Comparison of ENCODE assay signal across 42 cellular contexts in the genomic region with DNA sequence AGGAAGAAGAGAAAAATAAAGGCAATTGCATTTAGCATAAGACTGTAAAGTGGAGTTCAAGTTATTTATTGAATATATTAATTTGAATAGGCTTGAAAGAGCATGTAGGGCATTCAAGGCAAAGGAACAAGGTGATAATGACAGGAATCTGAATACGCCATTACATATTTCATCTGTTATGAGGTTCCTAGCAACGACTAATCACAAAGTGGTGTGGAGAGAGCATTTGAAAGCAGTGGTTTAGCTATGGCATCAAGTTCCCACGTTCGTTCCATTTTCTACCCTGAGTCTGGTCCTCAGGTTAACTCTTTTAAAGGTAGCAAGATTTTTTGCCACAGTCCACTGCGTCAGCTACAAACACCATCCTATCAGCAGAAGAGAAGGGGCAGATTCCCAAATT. TPM values are rescaled to one million over a fixed set of nuclear protein-coding genes. Genes with fewer than 3 reads are reported as not detected.
"Had no signal": no experiment of that assay in that cellular context is flagged by ENCODE, and none has a peak within 500 bp of the region (broad histone marks: within the 10 kb centered on the region; RNA-seq: fewer than 3 reads in every experiment).

No MANE protein-coding gene starts in this region.

- H3K9me3 Mint-ChIP-seq: activated naive CD4-positive, alpha-beta T cell treated with anti-CD3 and anti-CD28 coated beads, Interleukin-2, amount 50 U/mL, for 24 hours; activated naive CD8-positive, alpha-beta T cell treated with anti-CD3 and anti-CD28 coated beads, Interleukin-2, amount 10 ng/mL, durations not matched to agents 7 days and 5 days; activated T-cell treated with anti-CD3 and anti-CD28 coated beads, Interleukin-2, amount 50 U/mL, for 24 hours; activated T-helper 1 cell treated with anti-CD3 and anti-CD28 coated beads, Interleukin-12 subunit alpha, Interleukin-12 subunit beta, Interleukin-2, Interleukin-4 antibody, amounts not matched to agents 30 ng/mL and 10 ng/mL and 1 ng/mL, durations not matched to agents 14 hours and 24 hours and 36 hours; brain had no signal

- H3K4me1 ChIP-seq: adrenal gland, ascending aorta, body of pancreas, breast epithelium had no signal

- H3K27me3 ChIP-seq: adrenal gland, ascending aorta, body of pancreas, brain microvascular endothelial cell, breast epithelium, cardiac muscle cell had no signal

- H3K27ac ChIP-seq: adrenal gland, ascending aorta, body of pancreas, brain microvascular endothelial cell, breast epithelium, cardiac muscle cell had no signal

- H3K4me3 ChIP-seq: adrenal gland, ascending aorta, body of pancreas, breast epithelium, cardiac muscle cell had no signal

- H3K27me3 Mint-ChIP-seq: activated naive CD4-positive, alpha-beta T cell treated with anti-CD3 and anti-CD28 coated beads, Interleukin-2, amount 10 ng/mL, durations not matched to agents 7 days and 5 days; activated naive CD4-positive, alpha-beta T cell treated with anti-CD3 and anti-CD28 coated beads, Interleukin-2, amount 50 U/mL, for 24 hours; activated naive CD8-positive, alpha-beta T cell; activated naive CD8-positive, alpha-beta T cell treated with anti-CD3 and anti-CD28 coated beads for 36 hours; activated naive CD8-positive, alpha-beta T cell treated with anti-CD3 and anti-CD28 coated beads, Interleukin-2, amount 10 ng/mL, durations not matched to agents 7 days and 5 days; activated naive CD8-positive, alpha-beta T cell treated with anti-CD3 and anti-CD28 coated beads, Interleukin-2, amount 50 U/mL, for 24 hours; activated T-cell treated with anti-CD3 and anti-CD28 coated beads, Interleukin-2, amount 50 U/mL, for 24 hours; activated T-helper 17 cell treated with anti-CD3 and anti-CD28 coated beads, Interleukin-2, amount 50 U/mL, for 72 hours; brain; central memory CD8-positive, alpha-beta T cell had no signal

- H3K27ac Mint-ChIP-seq: activated naive CD4-positive, alpha-beta T cell treated with anti-CD3 and anti-CD28 coated beads for 36 hours; activated naive CD4-positive, alpha-beta T cell treated with anti-CD3 and anti-CD28 coated beads, Interleukin-2, amount 10 ng/mL, durations not matched to agents 7 days and 5 days; activated naive CD4-positive, alpha-beta T cell treated with anti-CD3 and anti-CD28 coated beads, Interleukin-2, amount 50 U/mL, for 24 hours; activated naive CD4-positive, alpha-beta T cell treated with anti-CD3 and anti-CD28 coated beads, Interleukin-2, amount 50 U/mL, for 72 hours; activated naive CD8-positive, alpha-beta T cell; activated naive CD8-positive, alpha-beta T cell treated with anti-CD3 and anti-CD28 coated beads for 36 hours; activated naive CD8-positive, alpha-beta T cell treated with anti-CD3 and anti-CD28 coated beads, Interleukin-2, amount 10 ng/mL, durations not matched to agents 7 days and 5 days; activated naive CD8-positive, alpha-beta T cell treated with anti-CD3 and anti-CD28 coated beads, Interleukin-2, amount 50 U/mL, for 24 hours; activated T-cell treated with anti-CD3 and anti-CD28 coated beads, Interleukin-2, amount 50 U/mL, for 24 hours; activated T-cell treated with anti-CD3 and anti-CD28 coated beads, Interleukin-2, amount 50 U/mL, for 72 hours; activated T-helper 1 cell treated with anti-CD3 and anti-CD28 coated beads, Interleukin-12 subunit alpha, Interleukin-12 subunit beta, Interleukin-2, Interleukin-4 antibody, amounts not matched to agents 30 ng/mL and 10 ng/mL and 1 ng/mL, durations not matched to agents 14 hours and 24 hours and 36 hours; activated T-helper 17 cell treated with anti-CD3 and anti-CD28 coated beads, Interleukin-2, amount 50 U/mL, for 72 hours; activated T-helper 2 cell treated with anti-CD3 and anti-CD28 coated beads, Interferon-gamma antibody, Interleukin-2, Interleukin-4, amounts not matched to agents 10 μg/mL and 5 μg/mL and 100 μg/mL, durations not matched to agents 14 hours and 24 hours and 36 hours had no signal

- H3K4me3 Mint-ChIP-seq: activated naive CD4-positive, alpha-beta T cell treated with anti-CD3 and anti-CD28 coated beads for 36 hours; activated naive CD4-positive, alpha-beta T cell treated with anti-CD3 and anti-CD28 coated beads, Interleukin-2, amount 10 ng/mL, durations not matched to agents 7 days and 5 days; activated naive CD4-positive, alpha-beta T cell treated with anti-CD3 and anti-CD28 coated beads, Interleukin-2, amount 50 U/mL, for 24 hours; activated naive CD8-positive, alpha-beta T cell; activated naive CD8-positive, alpha-beta T cell treated with anti-CD3 and anti-CD28 coated beads for 36 hours; activated naive CD8-positive, alpha-beta T cell treated with anti-CD3 and anti-CD28 coated beads, Interleukin-2, amount 10 ng/mL, durations not matched to agents 7 days and 5 days; activated naive CD8-positive, alpha-beta T cell treated with anti-CD3 and anti-CD28 coated beads, Interleukin-2, amount 50 U/mL, for 24 hours; activated T-cell treated with anti-CD3 and anti-CD28 coated beads, Interleukin-2, amount 50 U/mL, for 24 hours; activated T-cell treated with anti-CD3 and anti-CD28 coated beads, Interleukin-2, amount 50 U/mL, for 4 hours; activated T-cell treated with anti-CD3 and anti-CD28 coated beads, Interleukin-2, amount 50 U/mL, for 72 hours; activated T-helper 1 cell treated with anti-CD3 and anti-CD28 coated beads, Interleukin-12 subunit alpha, Interleukin-12 subunit beta, Interleukin-2, Interleukin-4 antibody, amounts not matched to agents 30 ng/mL and 10 ng/mL and 1 ng/mL, durations not matched to agents 14 hours and 24 hours and 36 hours; activated T-helper 17 cell treated with anti-CD3 and anti-CD28 coated beads, Interleukin-2, amount 50 U/mL, for 72 hours; brain; central memory CD8-positive, alpha-beta T cell had no signal

- FAIRE-seq: astrocyte, bronchial epithelial cell had no signal

- H3K36me3 ChIP-seq: adrenal gland, ascending aorta, brain microvascular endothelial cell, breast epithelium, cardiac muscle cell had no signal

- H3K4me1 Mint-ChIP-seq: activated naive CD4-positive, alpha-beta T cell treated with anti-CD3 and anti-CD28 coated beads, Interleukin-2, amount 10 ng/mL, durations not matched to agents 7 days and 5 days; activated naive CD4-positive, alpha-beta T cell treated with anti-CD3 and anti-CD28 coated beads, Interleukin-2, amount 50 U/mL, for 24 hours; activated naive CD8-positive, alpha-beta T cell treated with anti-CD3 and anti-CD28 coated beads for 36 hours; activated naive CD8-positive, alpha-beta T cell treated with anti-CD3 and anti-CD28 coated beads, Interleukin-2, amount 10 ng/mL, durations not matched to agents 7 days and 5 days; activated naive CD8-positive, alpha-beta T cell treated with anti-CD3 and anti-CD28 coated beads, Interleukin-2, amount 50 U/mL, for 24 hours; activated T-helper 17 cell treated with anti-CD3 and anti-CD28 coated beads, Interleukin-2, amount 50 U/mL, for 72 hours; brain; central memory CD8-positive, alpha-beta T cell had no signal

- DNase-seq: activated effector memory CD4-positive, alpha-beta T cell treated with anti-CD3 and anti-CD28 coated beads, Interleukin-2, amount 50 U/mL, for 16 hours; activated effector memory CD4-positive, alpha-beta T cell treated with Interleukin-2 at 50 U/mL for 16 hours; activated gamma-delta T cell; activated gamma-delta T cell treated with Interleukin-2 at 50 U/mL for 16 hours; activated naive CD4-positive, alpha-beta T cell; activated naive CD4-positive, alpha-beta T cell treated with anti-CD3 and anti-CD28 coated beads for 36 hours; activated naive CD4-positive, alpha-beta T cell treated with anti-CD3 and anti-CD28 coated beads, Interleukin-2, amount 10 ng/mL, durations not matched to agents 7 days and 5 days; activated naive CD4-positive, alpha-beta T cell treated with anti-CD3 and anti-CD28 coated beads, Interleukin-2, amount 50 U/mL, for 16 hours; activated naive CD4-positive, alpha-beta T cell treated with Interleukin-2 at 50 U/mL for 16 hours; activated naive CD8-positive, alpha-beta T cell treated with anti-CD3 and anti-CD28 coated beads for 36 hours; activated naive CD8-positive, alpha-beta T cell treated with anti-CD3 and anti-CD28 coated beads, Interleukin-2, amount 10 ng/mL, durations not matched to agents 7 days and 5 days; activated naive CD8-positive, alpha-beta T cell treated with anti-CD3 and anti-CD28 coated beads, Interleukin-2, amount 50 U/mL, for 24 hours; activated T-cell treated with anti-CD3 and anti-CD28 coated beads, Interleukin-2, amount 50 U/mL, for 1 hour; activated T-cell treated with anti-CD3 and anti-CD28 coated beads, Interleukin-2, amount 50 U/mL, for 24 hours; activated T-cell treated with anti-CD3 and anti-CD28 coated beads, Interleukin-2, amount 50 U/mL, for 4 hours; activated T-cell treated with anti-CD3 and anti-CD28 coated beads, Interleukin-2, amount 50 U/mL, for 48 hours; activated T-cell treated with anti-CD3 and anti-CD28 coated beads, Interleukin-2, amount 50 U/mL, for 72 hours; adrenal gland; amniotic stem cell; amygdala; anterior cingulate cortex; aorta; body of pancreas; brain microvascular endothelial cell; caudate nucleus; central memory CD4-positive, alpha-beta T cell; cerebellar nuclear complex had no signal

- H3K9me3 ChIP-seq: adrenal gland, ascending aorta, body of pancreas, breast epithelium had no signal

- H3K36me3 Mint-ChIP-seq: activated naive CD4-positive, alpha-beta T cell treated with anti-CD3 and anti-CD28 coated beads, Interleukin-2, amount 10 ng/mL, durations not matched to agents 7 days and 5 days; activated naive CD4-positive, alpha-beta T cell treated with anti-CD3 and anti-CD28 coated beads, Interleukin-2, amount 50 U/mL, for 24 hours; activated naive CD4-positive, alpha-beta T cell treated with anti-CD3 and anti-CD28 coated beads, Interleukin-2, amount 50 U/mL, for 72 hours; activated naive CD8-positive, alpha-beta T cell; activated naive CD8-positive, alpha-beta T cell treated with anti-CD3 and anti-CD28 coated beads for 36 hours; activated naive CD8-positive, alpha-beta T cell treated with anti-CD3 and anti-CD28 coated beads, Interleukin-2, amount 10 ng/mL, durations not matched to agents 7 days and 5 days; brain had no signal

- ATAC-seq: activated naive CD4-positive, alpha-beta T cell treated with anti-CD3 and anti-CD28 coated beads, Interleukin-2, amount 50 U/mL, for 72 hours; activated naive CD8-positive, alpha-beta T cell treated with anti-CD3 and anti-CD28 coated beads, Interleukin-2, amount 50 U/mL, for 24 hours; activated T-cell treated with anti-CD3 and anti-CD28 coated beads, Interleukin-2, amount 50 U/mL, for 4 hours; activated T-cell treated with anti-CD3 and anti-CD28 coated beads, Interleukin-2, amount 50 U/mL, for 72 hours; activated T-helper 17 cell treated with anti-CD3 and anti-CD28 coated beads, Interleukin-2, amount 50 U/mL, for 72 hours; body of pancreas had no signal

RNA-seq across cellular contexts. Expression of a gene that starts 59.4 kb away (rescaled TPM):
- total RNA-seq: activated naive CD4-positive, alpha-beta T cell treated with anti-CD3 and anti-CD28 coated beads for 36 hours; activated naive CD4-positive, alpha-beta T cell treated with anti-CD3 and anti-CD28 coated beads, Interleukin-2, amount 50 U/mL, for 72 hours; activated naive CD8-positive, alpha-beta T cell treated with anti-CD3 and anti-CD28 coated beads for 36 hours; activated naive CD8-positive, alpha-beta T cell treated with anti-CD3 and anti-CD28 coated beads, Interleukin-2, amount 10 ng/mL, durations not matched to agents 7 days and 5 days; activated T-cell treated with anti-CD3 and anti-CD28 coated beads, Interleukin-2, amount 50 U/mL, for 4 hours; activated T-cell treated with anti-CD3 and anti-CD28 coated beads, Interleukin-2, amount 50 U/mL, for 72 hours; activated T-helper 1 cell treated with anti-CD3 and anti-CD28 coated beads, Interleukin-12 subunit alpha, Interleukin-12 subunit beta, Interleukin-2, Interleukin-4 antibody, amounts not matched to agents 30 ng/mL and 10 ng/mL and 1 ng/mL, durations not matched to agents 14 hours and 24 hours and 36 hours; activated T-helper 17 cell treated with anti-CD3 and anti-CD28 coated beads, Interleukin-2, amount 50 U/mL, for 72 hours; activated T-helper 2 cell treated with anti-CD3 and anti-CD28 coated beads, Interferon-gamma antibody, Interleukin-2, Interleukin-4, amounts not matched to agents 10 μg/mL and 5 μg/mL and 100 μg/mL, durations not matched to agents 14 hours and 24 hours and 36 hours; breast epithelium; bronchial epithelial cell; cardiac septum; chondrocyte had no signal
